1 cellular context compared by ENCODE assay signal in the genomic region with DNA sequence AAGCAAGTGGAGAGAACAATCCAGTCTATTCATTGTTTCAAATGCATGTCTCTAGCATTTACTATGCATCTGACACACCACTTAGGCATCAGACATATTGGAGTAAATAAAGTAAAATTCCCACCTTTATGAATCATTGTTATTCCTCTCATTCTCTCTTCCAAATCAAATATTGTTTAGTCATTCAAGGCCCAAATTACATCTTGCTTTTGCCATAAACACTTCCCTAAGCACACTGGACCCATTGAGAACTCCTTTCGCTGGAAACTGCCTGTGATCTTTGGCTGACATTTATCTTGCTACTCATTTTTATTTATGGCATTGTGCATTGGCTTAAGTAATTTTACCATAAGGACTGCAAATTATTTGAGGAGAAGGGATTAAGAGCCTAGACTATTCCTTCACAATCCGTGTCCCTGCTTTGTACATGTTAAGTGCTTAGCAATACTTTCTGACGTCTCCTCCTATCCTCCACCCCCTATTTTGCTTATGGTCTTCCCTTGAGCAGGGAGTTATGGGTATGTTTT.
TF ChIP-seq lines count a peak whose summit lies in the region.

No MANE protein-coding gene starts in this region.

TF ChIP-seq in SK-N-SH treated with all-trans-retinoic acid at 6 μM for 48 hours, 23 proteins besides CTCF, POLR2A, EP300 and RAD21 (continued from another document):
- TF ChIP-seq, protein P1, sequence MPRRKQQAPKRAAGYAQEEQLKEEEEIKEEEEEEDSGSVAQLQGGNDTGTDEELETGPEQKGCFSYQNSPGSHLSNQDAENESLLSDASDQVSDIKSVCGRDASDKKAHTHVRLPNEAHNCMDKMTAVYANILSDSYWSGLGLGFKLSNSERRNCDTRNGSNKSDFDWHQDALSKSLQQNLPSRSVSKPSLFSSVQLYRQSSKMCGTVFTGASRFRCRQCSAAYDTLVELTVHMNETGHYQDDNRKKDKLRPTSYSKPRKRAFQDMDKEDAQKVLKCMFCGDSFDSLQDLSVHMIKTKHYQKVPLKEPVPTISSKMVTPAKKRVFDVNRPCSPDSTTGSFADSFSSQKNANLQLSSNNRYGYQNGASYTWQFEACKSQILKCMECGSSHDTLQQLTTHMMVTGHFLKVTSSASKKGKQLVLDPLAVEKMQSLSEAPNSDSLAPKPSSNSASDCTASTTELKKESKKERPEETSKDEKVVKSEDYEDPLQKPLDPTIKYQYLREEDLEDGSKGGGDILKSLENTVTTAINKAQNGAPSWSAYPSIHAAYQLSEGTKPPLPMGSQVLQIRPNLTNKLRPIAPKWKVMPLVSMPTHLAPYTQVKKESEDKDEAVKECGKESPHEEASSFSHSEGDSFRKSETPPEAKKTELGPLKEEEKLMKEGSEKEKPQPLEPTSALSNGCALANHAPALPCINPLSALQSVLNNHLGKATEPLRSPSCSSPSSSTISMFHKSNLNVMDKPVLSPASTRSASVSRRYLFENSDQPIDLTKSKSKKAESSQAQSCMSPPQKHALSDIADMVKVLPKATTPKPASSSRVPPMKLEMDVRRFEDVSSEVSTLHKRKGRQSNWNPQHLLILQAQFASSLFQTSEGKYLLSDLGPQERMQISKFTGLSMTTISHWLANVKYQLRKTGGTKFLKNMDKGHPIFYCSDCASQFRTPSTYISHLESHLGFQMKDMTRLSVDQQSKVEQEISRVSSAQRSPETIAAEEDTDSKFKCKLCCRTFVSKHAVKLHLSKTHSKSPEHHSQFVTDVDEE (CRISPR knock-in tag; IDR thresholded peaks at IDR 0.05): no peak
- no peak for TF ChIP-seq ISL1 (CRISPR knock-in tag; IDR thresholded peaks at IDR 0.05)
- no peak for TF ChIP-seq ESRRG (CRISPR knock-in tag; IDR thresholded peaks at IDR 0.05)
- no peak for TF ChIP-seq TCF4 (CRISPR knock-in tag; IDR thresholded peaks at IDR 0.05; ENCODE audit: borderline replicate concordance)
